In genomic region chr16:27754788-27755690, GRCh38 we compare ENCODE assay signal across 18 cellular contexts.
"Had no signal": no experiment of that assay in that cellular context is flagged by ENCODE, and none has a peak within 500 bp of the region (broad histone marks: within the 10 kb centered on the region; RNA-seq: fewer than 3 reads in every experiment).

No MANE protein-coding gene starts in this region.

- ATAC-seq: activated T-helper 17 cell treated with anti-CD3 and anti-CD28 coated beads, Interleukin-2, amount 50 U/mL, for 72 hours; left lobe of liver; natural killer cell treated with Interleukin-12 subunit alpha and Interleukin-12 subunit beta and Interleukin-15 and Interleukin-18, amount 100 ng/mL, for 72 hours; psoas muscle; upper lobe of right lung; WTC11 had no signal

- H3K4me1 Mint-ChIP-seq: activated T-helper 17 cell treated with anti-CD3 and anti-CD28 coated beads, Interleukin-2, amount 50 U/mL, for 72 hours had no signal

- H3K36me3 ChIP-seq: cardiac muscle cell had no signal

- H3K36me3 Mint-ChIP-seq: natural killer cell treated with Interleukin-12 subunit alpha and Interleukin-12 subunit beta and Interleukin-15 and Interleukin-18, amount 100 ng/mL, for 72 hours had no signal

- H3K27me3 Mint-ChIP-seq: activated T-helper 17 cell treated with anti-CD3 and anti-CD28 coated beads, Interleukin-2, amount 50 U/mL, for 72 hours; memory B cell; natural killer cell treated with Interleukin-12 subunit alpha and Interleukin-12 subunit beta and Interleukin-15 and Interleukin-18, amount 100 ng/mL, for 72 hours had no signal

- H3K27me3 ChIP-seq: cardiac muscle cell, dorsolateral prefrontal cortex, hepatocyte, sigmoid colon, spleen, stomach, testis, upper lobe of right lung had no signal

- H3K27ac ChIP-seq: hepatocyte, psoas muscle, sigmoid colon, spleen, stomach, testis, upper lobe of right lung had no signal

- H3K4me3 Mint-ChIP-seq: activated T-helper 17 cell treated with anti-CD3 and anti-CD28 coated beads, Interleukin-2, amount 50 U/mL, for 72 hours; memory B cell; natural killer cell treated with Interleukin-12 subunit alpha and Interleukin-12 subunit beta and Interleukin-15 and Interleukin-18, amount 100 ng/mL, for 72 hours; WTC11 had no signal

- DNase-seq: activated CD4-positive, alpha-beta T cell treated with anti-CD3 and anti-CD28 coated beads, Interleukin-2, amount 50 U/mL, for 1 hour; activated naive CD4-positive, alpha-beta T cell treated with Interleukin-2 at 50 U/mL for 16 hours; dorsolateral prefrontal cortex; occipital lobe; sigmoid colon; spleen; stomach; T-helper 2 cell; testis; upper lobe of right lung had no signal

- H3K4me1 ChIP-seq: psoas muscle, sigmoid colon, stomach, testis, upper lobe of right lung had no signal

- H3K27ac Mint-ChIP-seq: activated T-helper 17 cell treated with anti-CD3 and anti-CD28 coated beads, Interleukin-2, amount 50 U/mL, for 72 hours; memory B cell; natural killer cell treated with Interleukin-12 subunit alpha and Interleukin-12 subunit beta and Interleukin-15 and Interleukin-18, amount 100 ng/mL, for 72 hours; WTC11 had no signal

- H3K4me3 ChIP-seq: cardiac muscle cell, dorsolateral prefrontal cortex, hepatocyte, psoas muscle, sigmoid colon, spleen, stomach, testis, upper lobe of right lung had no signal

- H3K9me3 Mint-ChIP-seq: activated T-helper 17 cell treated with anti-CD3 and anti-CD28 coated beads, Interleukin-2, amount 50 U/mL, for 72 hours; memory B cell; natural killer cell treated with Interleukin-12 subunit alpha and Interleukin-12 subunit beta and Interleukin-15 and Interleukin-18, amount 100 ng/mL, for 72 hours; WTC11 had no signal

- H3K9me3 ChIP-seq: psoas muscle, sigmoid colon, spleen, stomach, testis, upper lobe of right lung had no signal
